ENCODE assay signal across 8 cellular contexts in genomic region chr3:19147905-19148767, GRCh38. TPM values are rescaled to one million over a fixed set of nuclear protein-coding genes. Genes with fewer than 3 reads are reported as not detected.
DNase-seq lines count a peak whose midpoint lies in the region; ATAC-seq, FAIRE-seq and TF ChIP-seq lines count a peak whose summit lies in the region.

KCNH8 (plus strand) TSS chr3:19148510; CDS start chr3:19148720, 210 bp downstream.

- TF ChIP-seq POLR2A in GM12892 (IDR thresholded peaks at IDR 0.05; ENCODE audit: low read depth, low read length): no peak

- H3K4me3 ChIP-seq in hepatocyte (peak within 1 kb of the TSS; percentile 37), psoas muscle (peak within 1 kb of the TSS; percentile 77)

- no peaks in the 10 kb centered on the region for H3K9me3 Mint-ChIP-seq in activated naive CD8-positive, alpha-beta T cell treated with anti-CD3 and anti-CD28 coated beads for 36 hours

- H3K27me3 ChIP-seq in hepatocyte (peaks cover 16% of the 10 kb centered on the region), psoas muscle (ENCODE audit: insufficient read depth in 3 of 3, low read length in 2 of 3) (peaks cover 0 to 32% (median 0%) of the 10 kb centered on the region in 3 donors)

- no peaks in the 10 kb centered on the region for H3K79me2 ChIP-seq in hepatocyte

- H3K27ac ChIP-seq in hepatocyte (peak within 1 kb of the TSS; percentile 75), psoas muscle (no peak within 1 kb of the TSS)

- H3K4me1 ChIP-seq in hepatocyte (ENCODE audit: insufficient read depth): no peaks in the 10 kb centered on the region
- no peaks in the 10 kb centered on the region for H3K4me1 ChIP-seq in psoas muscle

- peak within 1 kb of the TSS; percentile 87 for H2AFZ ChIP-seq in hepatocyte

- H3K9me2 ChIP-seq in hepatocyte (replicated peaks; ENCODE audit: insufficient read depth): no peaks in the 10 kb centered on the region

- H3K27me3 Mint-ChIP-seq in activated naive CD8-positive, alpha-beta T cell treated with anti-CD3 and anti-CD28 coated beads for 36 hours: peaks cover 44% of the 10 kb centered on the region

- peak within 1 kb of the TSS; percentile 77 for H3K27ac Mint-ChIP-seq in activated naive CD8-positive, alpha-beta T cell treated with anti-CD3 and anti-CD28 coated beads for 36 hours

- H3K4me3 Mint-ChIP-seq in activated naive CD8-positive, alpha-beta T cell treated with anti-CD3 and anti-CD28 coated beads for 36 hours: peak within 1 kb of the TSS; percentile 90

- H4K20me1 ChIP-seq in hepatocyte (ENCODE audit: insufficient read depth, poor library complexity, severe bottlenecking): no peaks in the 10 kb centered on the region

- TF ChIP-seq CTCF in hepatocyte (IDR thresholded peaks at IDR 0.05; ENCODE audit: poor library complexity) (peak; percentile 5), psoas muscle (IDR thresholded peaks at IDR 0.05) (no peak)

- DNase-seq in GM12892 (ENCODE audit: insufficient read length) (peak; percentile 9), NCI-H345 (lab: John Stamatoyannopoulos, UW) (peak; percentile 71), hepatocyte (ENCODE audit: low spot score) (peak; percentile 57), psoas muscle (peak in 1 of 2 donors; percentile 45), T-helper 9 cell (no peak)
- DNase-seq in activated naive CD8-positive, alpha-beta T cell treated with anti-CD3 and anti-CD28 coated beads for 36 hours: peak; percentile 32

- under 1% methylated on average over 55 of the region's 64 CpGs for WGBS in hepatocyte (ENCODE audit: low lambda C conversion rate, missing lambda C conversion rate)
- 1% methylated on average over 45 to 64 of the region's 64 CpGs for WGBS in psoas muscle, 3 donors

- peaks cover 9% of the 10 kb centered on the region for H3K4me1 Mint-ChIP-seq in activated naive CD8-positive, alpha-beta T cell treated with anti-CD3 and anti-CD28 coated beads for 36 hours

- H3K36me3 ChIP-seq in hepatocyte (replicated peaks; ENCODE audit: insufficient read depth, low read depth): no peaks in the 10 kb centered on the region
- H3K36me3 ChIP-seq in psoas muscle (ENCODE audit: insufficient read depth in 1 of 2, low read depth in 1 of 2): no peaks in the 10 kb centered on the region

- ATAC-seq in psoas muscle: peak in 2 of 4 donors; percentile 18 to 25
- no peak for ATAC-seq in HG03565 (IDR thresholded peaks at IDR 0.05; ENCODE audit: unreplicated experiment)
- no peak for ATAC-seq in GM18873 (IDR thresholded peaks at IDR 0.05; ENCODE audit: low FRiP score, unreplicated experiment)

- no peaks in the 10 kb centered on the region for H3K36me3 Mint-ChIP-seq in activated naive CD8-positive, alpha-beta T cell treated with anti-CD3 and anti-CD28 coated beads for 36 hours

- FAIRE-seq in GM12892 (lab: Jason Lieb, UNC): no peak

- H3K9me3 ChIP-seq in hepatocyte (ENCODE audit: low read depth): no peaks in the 10 kb centered on the region
- H3K9me3 ChIP-seq in psoas muscle: peaks cover 7% of the 10 kb centered on the region

- intact Hi-C loops in psoas muscle (cut with DNase I): no loop called here

- H3K4me2 ChIP-seq in hepatocyte: peak within 1 kb of the TSS; percentile 89

RNA-seq across cellular contexts. Expression of gene KCNH8, which starts in this region (rescaled TPM):
- polyA plus RNA-seq in GM12892 (2012; ENCODE audit: missing spikeins): 0.08 TPM
- under 1 TPM in 1 of 2 experiments, not detected in 1; 0.04 TPM for total RNA-seq in activated naive CD8-positive, alpha-beta T cell treated with anti-CD3 and anti-CD28 coated beads for 36 hours
- total RNA-seq in hepatocyte (0.88 and 0.97 TPM in 2 replicates), psoas muscle (under 1 TPM in 2 of 4 donors, not detected in 2; 0.11 to 0.24 TPM)
- polyA plus RNA-seq in hepatocyte (0.22 and 1.1 TPM in 2 replicates), psoas muscle (not detected)

Comparison
In these comparisons a context has a peak if more than half of its experiments do, and no peak if none do; other contexts are left out.
1. Peak in DNase-seq in activated naive CD8-positive, alpha-beta T cell treated with anti-CD3 and anti-CD28 coated beads for 36 hours; RNA of the gene not detected or under 1 TPM.